In genomic region chr3:61443886-61444285, GRCh38 we compare ENCODE assay signal across 15 cellular contexts.
DNase-seq lines count a peak whose midpoint lies in the region; ATAC-seq and TF ChIP-seq lines count a peak whose summit lies in the region.
"Had no signal": no experiment of that assay in that cellular context is flagged by ENCODE, and none has a peak within 500 bp of the region (broad histone marks: within the 10 kb centered on the region; RNA-seq: fewer than 3 reads in every experiment).

No MANE protein-coding gene starts in this region.

- H3F3A ChIP-seq in Loucy (ENCODE audit: low read depth), result no peaks in the 10 kb centered on the region

- no peak for TF ChIP-seq CTCF in left ventricle myocardium inferior (IDR thresholded peaks at IDR 0.05; ENCODE audit: borderline replicate concordance)
- peak; percentile 14; the same call in 1 of the 2 replicates for TF ChIP-seq CTCF in Loucy (conservative IDR thresholded peaks at IDR 0.05; ENCODE audit: low read length)
- TF ChIP-seq CTCF in choroid plexus epithelial cell (conservative IDR thresholded peaks at IDR 0.05; ENCODE audit: low read depth, low read length), result no peak

- no peak overlapping the region for H2AFZ ChIP-seq in Loucy (ENCODE audit: low read length)

- peaks cover 17% of the 10 kb centered on the region for H3K4me1 ChIP-seq in left ventricle myocardium inferior
- H3K4me1 ChIP-seq in Loucy (ENCODE audit: insufficient read depth, low read length, poor library complexity, severe bottlenecking), result no peaks in the 10 kb centered on the region
- H3K4me1 ChIP-seq: BLaER1 had no signal

- intact Hi-C loops in left ventricle myocardium superior (cut with micrococcal nuclease), result no loop called here
- intact Hi-C loops in left ventricle myocardium inferior (cut with micrococcal nuclease), result no loop called here

- DNase-seq in left ventricle myocardium superior (no peak), left ventricle myocardium inferior (no peak), choroid plexus epithelial cell (ENCODE audit: low read depth) (peak; percentile 47), NCI-H774 (lab: John Stamatoyannopoulos, UW) (no peak), left lobe of liver (ENCODE audit: low spot score) (no peak)
- DNase-seq: 8988T; AML-193; CD4-positive, CD25-positive, alpha-beta regulatory T cell; DMS53; GOT3; H9; HFFc6 had no signal

- ATAC-seq in left ventricle myocardium superior (peak; percentile 38), HG03025 (IDR thresholded peaks at IDR 0.05; ENCODE audit: low FRiP score, unreplicated experiment) (no peak), left lobe of liver (no peak)

- no peaks in the 10 kb centered on the region for H4K20me1 ChIP-seq in Loucy (ENCODE audit: insufficient read depth, low read length, poor library complexity, severe bottlenecking)
- H4K20me1 ChIP-seq: BLaER1 had no signal

- H3K9me3 ChIP-seq in left ventricle myocardium inferior (replicated peaks) (no peaks in the 10 kb centered on the region), Loucy (ENCODE audit: insufficient read depth, low read depth, low read length) (no peaks in the 10 kb centered on the region)
- H3K9me3 ChIP-seq: BLaER1 had no signal

- no peak overlapping the region for H3K4me2 ChIP-seq in Loucy (ENCODE audit: low read depth, low read length, poor library complexity, severe bottlenecking)
- H3K4me2 ChIP-seq: BLaER1 had no signal

- no peaks in the 10 kb centered on the region for H3K27me3 ChIP-seq in left ventricle myocardium inferior (ENCODE audit: low read depth)
- H3K27me3 ChIP-seq in Loucy (ENCODE audit: insufficient read depth, low read length, poor library complexity, severe bottlenecking), result no peaks in the 10 kb centered on the region
- H3K27me3 ChIP-seq: BLaER1 had no signal

- H3K36me3 ChIP-seq in left ventricle myocardium inferior (no peaks in the 10 kb centered on the region), Loucy (ENCODE audit: insufficient read depth, low read length) (no peaks in the 10 kb centered on the region)
- H3K36me3 ChIP-seq: BLaER1 had no signal

- no peaks in the 10 kb centered on the region for H3K9me2 ChIP-seq in Loucy (replicated peaks; ENCODE audit: low read depth, low read length)

- H3K4me3 ChIP-seq in left ventricle myocardium inferior, result no peak overlapping the region
- H3K4me3 ChIP-seq in Loucy (ENCODE audit: low read length, poor library complexity, severe bottlenecking), result no peak overlapping the region
- H3K4me3 ChIP-seq in choroid plexus epithelial cell (ENCODE audit: low read depth, low read length), result no peak overlapping the region
- H3K4me3 ChIP-seq: BLaER1 had no signal

- H3K9ac ChIP-seq in Loucy (ENCODE audit: low read depth, low read length, poor library complexity, severe bottlenecking), result no peak overlapping the region
- H3K9ac ChIP-seq: BLaER1 had no signal

- H3K27ac ChIP-seq in left ventricle myocardium inferior (replicated peaks), result no peak overlapping the region
- H3K27ac ChIP-seq: BLaER1 had no signal

- H3K79me2 ChIP-seq in Loucy (ENCODE audit: insufficient read depth, low read length), result no peaks in the 10 kb centered on the region
